Comparison of ENCODE assay signal across 8 cellular contexts in genomic region chr11:33735426-33736147, GRCh38. TPM values are rescaled to one million over a fixed set of nuclear protein-coding genes. Genes with fewer than 3 reads are reported as not detected.
DNase-seq lines count a peak whose midpoint lies in the region; ATAC-seq and TF ChIP-seq lines count a peak whose summit lies in the region.

No MANE protein-coding gene starts in this region.

- H3K27me3 ChIP-seq in GM06990 (replicated peaks; ENCODE audit: control insufficient read depth, insufficient read depth, low read length) (no peaks in the 10 kb centered on the region), stomach smooth muscle (ENCODE audit: control insufficient read depth in 1 of 2, insufficient read depth in 2 of 2, low read length in 2 of 2) (no peaks in the 10 kb centered on the region)

- peak overlapping the region; percentile 80 to 86 for H3K9ac ChIP-seq in stomach smooth muscle (ENCODE audit: low read length in 2 of 2)

- in situ Hi-C loops in KBM-7 (cut with MboI; ENCODE audit: low pct_unique_long_range_greater_than_20kb, low sequenced_read_pairs) = no loop called here

- DNase-seq in GM06990 (ENCODE audit: extremely low read depth, insufficient read length) = peak; percentile 80
- DNase-seq in KBM-7 = peak; percentile 71
- DNase-seq in UCSD-AML1 (lab: John Stamatoyannopoulos, UW; ENCODE audit: unreplicated experiment) = peak; percentile 56
- DNase-seq in dermis blood vessel endothelial cell = peak; percentile 52
- DNase-seq in medulla oblongata (ENCODE audit: extremely low spot score) = peak; percentile 22
- DNase-seq in DMS79 treated with DMSO at 0.1 percent for 48 hours (lab: John Stamatoyannopoulos, UW) = no peak

- peak overlapping the region; percentile 81 for H3K4me3 ChIP-seq in GM06990 (replicated peaks; ENCODE audit: low read depth, low read length)
- peak overlapping the region; percentile 87 for H3K4me3 ChIP-seq in stomach smooth muscle (ENCODE audit: low read length in 2 of 2)

- peak overlapping the region; percentile 67 for H3K27ac ChIP-seq in stomach smooth muscle (ENCODE audit: low read length)

- no peak for TF ChIP-seq CTCF in GM06990 (IDR thresholded peaks at IDR 0.05; ENCODE audit: insufficient read depth, low read length, poor library complexity, severe bottlenecking)

- peak; percentile 58 for ATAC-seq in GM21717 (IDR thresholded peaks at IDR 0.05; ENCODE audit: unreplicated experiment)

- H3K9me3 ChIP-seq in stomach smooth muscle (ENCODE audit: control insufficient read depth in 2 of 2, low read length in 2 of 2) = no peaks in the 10 kb centered on the region

- H3K4me1 ChIP-seq in stomach smooth muscle (ENCODE audit: control insufficient read depth, insufficient read depth, low read length) = peaks cover 17% of the 10 kb centered on the region

- H3K36me3 ChIP-seq in GM06990 (ENCODE audit: control insufficient read depth, insufficient read depth, low read length) = no peaks in the 10 kb centered on the region; the same call in none of the 2 replicates
- H3K36me3 ChIP-seq in stomach smooth muscle (ENCODE audit: control insufficient read depth in 2 of 2, insufficient read depth in 2 of 2, low read length in 2 of 2) = peaks cover 0 to 5% of the 10 kb centered on the region in 2 donors

RNA-seq across cellular contexts. Expression of gene CD59, which starts 0.6 kb away (rescaled TPM):
- 931 and 1,060 TPM in 2 replicates for total RNA-seq in dermis blood vessel endothelial cell

RNA-seq across cellular contexts. Expression of gene C11orf91, which starts 35.0 kb away (rescaled TPM):
- not detected in 2 replicates for total RNA-seq in dermis blood vessel endothelial cell

RNA-seq across cellular contexts. Expression of gene FBXO3, which starts 38.7 kb away (rescaled TPM):
- total RNA-seq in dermis blood vessel endothelial cell = 50.5 and 56.8 TPM in 2 replicates
